Comparison of ENCODE assay signal across 1 cellular context in genomic region chr1:2287649-2288048, GRCh38.
TF ChIP-seq lines count a peak whose summit lies in the region.

No MANE protein-coding gene starts in this region.

TF ChIP-seq in H1, 55 proteins besides CTCF, POLR2A, EP300 and RAD21:
- TF ChIP-seq HDAC2 (IDR thresholded peaks at IDR 0.05; ENCODE audit: borderline replicate concordance in 1 of 2, low read depth in 2 of 2, low read length in 2 of 2) (no peak), KDM4A (IDR thresholded peaks at IDR 0.05; ENCODE audit: low read depth, low read length, severe bottlenecking) (no peak), SP2 (IDR thresholded peaks at IDR 0.05; ENCODE audit: low read length) (no peak), NANOG (IDR thresholded peaks at IDR 0.05; ENCODE audit: insufficient read depth, low read depth, low read length, poor library complexity, severe bottlenecking) (no peak), SIX5 (IDR thresholded peaks at IDR 0.05; ENCODE audit: low read depth, low read length) (no peak), YY1 (IDR thresholded peaks at IDR 0.05; ENCODE audit: low read depth, low read length) (no peak), GABPA (IDR thresholded peaks at IDR 0.05; ENCODE audit: borderline replicate concordance, insufficient read depth, low read length) (no peak), TCF12 (IDR thresholded peaks at IDR 0.05; ENCODE audit: low read depth, low read length) (no peak), SRF (IDR thresholded peaks at IDR 0.05; ENCODE audit: low read depth, low read length) (no peak)
